In genomic region chr6:7684843-7685242, GRCh38 we compare ENCODE assay signal across 1 cellular context.
TF ChIP-seq lines count a peak whose summit lies in the region.

No MANE protein-coding gene starts in this region.

TF ChIP-seq in H1, 55 proteins besides CTCF, POLR2A, EP300 and RAD21:
- TF ChIP-seq HDAC2 (IDR thresholded peaks at IDR 0.05; ENCODE audit: borderline replicate concordance in 1 of 2, low read depth in 2 of 2, low read length in 2 of 2) (peak; percentile 67 to 71; a peak in 1 of 4 replicates), TEAD4 (IDR thresholded peaks at IDR 0.05; ENCODE audit: low read depth, low read length) (peak; percentile 53; the same call in 1 of the 2 replicates), NANOG (IDR thresholded peaks at IDR 0.05; ENCODE audit: insufficient read depth, low read depth, low read length, poor library complexity, severe bottlenecking) (peak; percentile 74), CTBP2 (IDR thresholded peaks at IDR 0.05; ENCODE audit: borderline replicate concordance, insufficient read depth, insufficient read length, low read length) (peak; percentile 55), YY1 (IDR thresholded peaks at IDR 0.05; ENCODE audit: low read depth, low read length) (0 out of 2 replicates have a peak, but pooled peaks have one; percentile 27), MAFK (IDR thresholded peaks at IDR 0.05; ENCODE audit: low read depth, low read length) (no peak), KDM5A (IDR thresholded peaks at IDR 0.05; ENCODE audit: low read length) (no peak), ATF2 (IDR thresholded peaks at IDR 0.05; ENCODE audit: low read length) (0 out of 2 replicates have a peak, but pooled peaks have one; percentile 36), SP1 (IDR thresholded peaks at IDR 0.05; ENCODE audit: low read depth, low read length) (0 out of 2 replicates have a peak, but pooled peaks have one; percentile 35), RXRA (IDR thresholded peaks at IDR 0.05; ENCODE audit: insufficient read depth, low read depth, low read length) (no peak), BCL11A (IDR thresholded peaks at IDR 0.05; ENCODE audit: low read depth in 2 of 2, low read length in 2 of 2) (peak in 1 of 2 experiments; percentile 25), SAP30 (IDR thresholded peaks at IDR 0.05; ENCODE audit: insufficient read depth, insufficient replicate concordance, low read length) (no peak), CREB1 (IDR thresholded peaks at IDR 0.05) (0 out of 2 replicates have a peak, but pooled peaks have one; percentile 8), POU5F1 (IDR thresholded peaks at IDR 0.05; ENCODE audit: low read depth, low read length) (0 out of 2 replicates have a peak, but pooled peaks have one; percentile 27)
